ENCODE assay signal across 23 cellular contexts in genomic region chr1:110538082-110538481, GRCh38. TPM values are rescaled to one million over a fixed set of nuclear protein-coding genes. Genes with fewer than 3 reads are reported as not detected.
A peak's percentile ranks its signal among the peaks of the same experiment; 100 is the strongest.
DNase-seq lines count a peak whose midpoint lies in the region; ATAC-seq, FAIRE-seq and TF ChIP-seq lines count a peak whose summit lies in the region.
"Had no signal": no experiment of that assay in that cellular context is flagged by ENCODE, and none has a peak within 500 bp of the region (broad histone marks: within the 10 kb centered on the region; RNA-seq: fewer than 3 reads in every experiment).

No MANE protein-coding gene starts in this region.

- H4K20me1 ChIP-seq in astrocyte (ENCODE audit: insufficient read depth, low read length), result no peaks in the 10 kb centered on the region

- CTCF ChIA-PET in A673 (lab: Charles Lee) (no interaction called here), T-cell (lab: Charles Lee) (no interaction called here)

- H3K27ac Mint-ChIP-seq in astrocyte (ENCODE audit: unreplicated experiment) (peak overlapping the region; percentile 26), T-cell (no peak overlapping the region)
- H3K27ac Mint-ChIP-seq: activated naive CD8-positive, alpha-beta T cell treated with anti-CD3 and anti-CD28 coated beads for 36 hours; dendritic cell treated with granulocyte-macrophage colony-stimulating factor and Interleukin-4, amounts not matched to agents 40 ng/mL and 50 ng/mL, for 4 days; IgD-negative memory B cell; stimulated activated naive B cell treated with anti-CD40 and anti-IgM and Interleukin-4, amounts not matched to agents 10 μg/mL and 1 μg/mL and 100 μg/mL, for 72 hours had no signal

- POLR2A ChIA-PET in A673 (lab: Charles Lee; ENCODE audit: low non-redundant PET) (no interaction called here), T-cell (lab: Charles Lee) (no interaction called here)

- intact Hi-C loops in A673 (cut with micrococcal nuclease; ENCODE audit: unreplicated experiment), result no loop called here
- intact Hi-C loops in sciatic nerve (cut with DNase I), result no loop called here

- H3K27ac ChIP-seq in A673 (ENCODE audit: low read depth, low read length, poor library complexity, severe bottlenecking) (no peak overlapping the region), astrocyte (ENCODE audit: low read depth, low read length) (no peak overlapping the region)
- H3K27ac ChIP-seq: A549; BLaER1 treated with 17β-estradiol and CSF1 and Interleukin-3, amounts not matched to agents 10 nM and 100 nM; breast epithelium had no signal

- H3K27me3 ChIP-seq in A673 (replicated peaks; ENCODE audit: insufficient read depth, low read depth, low read length, poor library complexity) (no peaks in the 10 kb centered on the region), astrocyte (ENCODE audit: insufficient read depth, low read length) (peaks cover 4% of the 10 kb centered on the region)
- H3K27me3 ChIP-seq: BLaER1 treated with 17β-estradiol and CSF1 and Interleukin-3, amounts not matched to agents 10 nM and 100 nM had no signal

- no TSS peak for BruUV-seq in A673 (replicated peaks; lab: Mats Ljungman, UMichigan)

- TF ChIP-seq CTCF in A673 (conservative IDR thresholded peaks at IDR 0.05; ENCODE audit: low read depth, low read length), result peak; percentile 45
- TF ChIP-seq CTCF in astrocyte (IDR thresholded peaks at IDR 0.05; ENCODE audit: insufficient read depth, low read depth, low read length), result no peak

- H3K9me3 ChIP-seq in A673 (ENCODE audit: low read depth, low read length, poor library complexity, severe bottlenecking) (no peaks in the 10 kb centered on the region), astrocyte (ENCODE audit: insufficient read depth, low read depth, low read length) (no peaks in the 10 kb centered on the region)
- H3K9me3 ChIP-seq: A549; BLaER1 treated with 17β-estradiol and CSF1 and Interleukin-3, amounts not matched to agents 10 nM and 100 nM; breast epithelium had no signal

- no peak for ATAC-seq in sciatic nerve
- ATAC-seq in T-cell (replicated peaks in 1 of 4), result no peak
- ATAC-seq: A549; stimulated activated naive B cell treated with anti-CD40 and anti-IgM and Interleukin-4, amounts not matched to agents 10 μg/mL and 1 μg/mL and 100 μg/mL, for 72 hours had no signal

- FAIRE-seq in astrocyte (lab: Jason Lieb, UNC), result no peak
- FAIRE-seq: A549, G401.6 had no signal

- H3K4me3 ChIP-seq in A673 (ENCODE audit: low read depth, low read length, poor library complexity, severe bottlenecking) (no peak overlapping the region), astrocyte (ENCODE audit: insufficient read depth, low read depth, low read length) (no peak overlapping the region)
- H3K4me3 ChIP-seq: A549; BLaER1 treated with 17β-estradiol and CSF1 and Interleukin-3, amounts not matched to agents 10 nM and 100 nM; breast epithelium; lung had no signal

- H3K36me3 ChIP-seq in A673 (ENCODE audit: insufficient read depth, low read length, poor library complexity, severe bottlenecking) (no peaks in the 10 kb centered on the region), astrocyte (ENCODE audit: insufficient read depth, low read length) (no peaks in the 10 kb centered on the region)
- H3K36me3 ChIP-seq: BLaER1 treated with 17β-estradiol and CSF1 and Interleukin-3, amounts not matched to agents 10 nM and 100 nM; breast epithelium had no signal

- H3K9me3 Mint-ChIP-seq in astrocyte (ENCODE audit: unreplicated experiment) (no peaks in the 10 kb centered on the region), T-cell (no peaks in the 10 kb centered on the region)
- H3K9me3 Mint-ChIP-seq: activated naive CD8-positive, alpha-beta T cell treated with anti-CD3 and anti-CD28 coated beads for 36 hours; dendritic cell treated with granulocyte-macrophage colony-stimulating factor and Interleukin-4, amounts not matched to agents 40 ng/mL and 50 ng/mL, for 4 days; IgD-negative memory B cell; stimulated activated naive B cell treated with anti-CD40 and anti-IgM and Interleukin-4, amounts not matched to agents 10 μg/mL and 1 μg/mL and 100 μg/mL, for 72 hours had no signal

- no peak overlapping the region for H3K9ac ChIP-seq in astrocyte (ENCODE audit: low read length)
- H3K9ac ChIP-seq: BLaER1 treated with 17β-estradiol and CSF1 and Interleukin-3, amounts not matched to agents 10 nM and 100 nM had no signal

- H3K36me3 Mint-ChIP-seq in astrocyte (ENCODE audit: low read depth, unreplicated experiment) (no peaks in the 10 kb centered on the region), T-cell (no peaks in the 10 kb centered on the region)
- H3K36me3 Mint-ChIP-seq: activated naive CD8-positive, alpha-beta T cell treated with anti-CD3 and anti-CD28 coated beads for 36 hours; IgD-negative memory B cell; stimulated activated naive B cell treated with anti-CD40 and anti-IgM and Interleukin-4, amounts not matched to agents 10 μg/mL and 1 μg/mL and 100 μg/mL, for 72 hours had no signal

- H3K4me1 ChIP-seq in A673 (ENCODE audit: insufficient read depth, low read length, poor library complexity, severe bottlenecking) (peaks cover 9% of the 10 kb centered on the region), astrocyte (ENCODE audit: insufficient read depth, low read length) (no peaks in the 10 kb centered on the region)
- H3K4me1 ChIP-seq: A549; BLaER1 treated with 17β-estradiol and CSF1 and Interleukin-3, amounts not matched to agents 10 nM and 100 nM; breast epithelium had no signal

- H3K4me3 Mint-ChIP-seq in astrocyte (ENCODE audit: unreplicated experiment), result no peak overlapping the region
- H3K4me3 Mint-ChIP-seq in T-cell, result no peak overlapping the region
- H3K4me3 Mint-ChIP-seq: activated naive CD8-positive, alpha-beta T cell treated with anti-CD3 and anti-CD28 coated beads for 36 hours; dendritic cell treated with granulocyte-macrophage colony-stimulating factor and Interleukin-4, amounts not matched to agents 40 ng/mL and 50 ng/mL, for 4 days; IgD-negative memory B cell; stimulated activated naive B cell treated with anti-CD40 and anti-IgM and Interleukin-4, amounts not matched to agents 10 μg/mL and 1 μg/mL and 100 μg/mL, for 72 hours had no signal

- H2AFZ ChIP-seq in astrocyte (ENCODE audit: low read depth, low read length), result no peak overlapping the region

- H3K4me1 Mint-ChIP-seq in astrocyte (ENCODE audit: low read depth, unreplicated experiment) (peaks cover 3% of the 10 kb centered on the region), T-cell (no peaks in the 10 kb centered on the region)
- H3K4me1 Mint-ChIP-seq: activated naive CD8-positive, alpha-beta T cell treated with anti-CD3 and anti-CD28 coated beads for 36 hours; IgD-negative memory B cell; stimulated activated naive B cell treated with anti-CD40 and anti-IgM and Interleukin-4, amounts not matched to agents 10 μg/mL and 1 μg/mL and 100 μg/mL, for 72 hours had no signal

- no peak overlapping the region for H3K4me2 ChIP-seq in astrocyte (ENCODE audit: low read length)
- H3K4me2 ChIP-seq: A549; BLaER1 treated with 17β-estradiol and CSF1 and Interleukin-3, amounts not matched to agents 10 nM and 100 nM had no signal

- no peaks in the 10 kb centered on the region for H3K79me2 ChIP-seq in astrocyte (ENCODE audit: insufficient read depth, low read length)

- DNase-seq in A673 (ENCODE audit: low spot score), result peak; percentile 61
- peak; percentile 95 for DNase-seq in NCI-H1694 treated with DMSO at 0.1 percent for 48 hours (lab: John Stamatoyannopoulos, UW)
- no peak for DNase-seq in astrocyte (ENCODE audit: low read depth)
- peak; percentile 66 to 73 for DNase-seq in hippocampal formation (lab: John Stamatoyannopoulos, UW)
- no peak for DNase-seq in sciatic nerve (ENCODE audit: low spot score)
- DNase-seq in AG08395 (ENCODE audit: low spot score), result no peak
- no peak for DNase-seq in T-cell
- DNase-seq in SKM-1 (lab: John Stamatoyannopoulos, UW; ENCODE audit: unreplicated experiment), result no peak
- DNase-seq: activated naive CD8-positive, alpha-beta T cell treated with anti-CD3 and anti-CD28 coated beads for 36 hours; NCI-H1436; NCI-H510A treated with DMSO at 0.1 percent for 48 hours; stimulated activated naive B cell treated with anti-CD40 and anti-IgM and Interleukin-4, amounts not matched to agents 10 μg/mL and 1 μg/mL and 100 μg/mL, for 72 hours had no signal

- peaks cover 42% of the 10 kb centered on the region for H3K27me3 Mint-ChIP-seq in astrocyte (ENCODE audit: low read depth, unreplicated experiment)
- peaks cover 4 to 8% of the 10 kb centered on the region in 2 donors for H3K27me3 Mint-ChIP-seq in T-cell
- H3K27me3 Mint-ChIP-seq: activated naive CD8-positive, alpha-beta T cell treated with anti-CD3 and anti-CD28 coated beads for 36 hours had no signal

RNA-seq across cellular contexts. Expression of gene KCNA10, which starts 19.1 kb away (rescaled TPM):
- total RNA-seq in A673 (2021) (not detected in 2 replicates), astrocyte (not detected in 2 replicates), sciatic nerve (not detected), T-cell (not detected)
- total RNA-seq: activated CD8-positive, alpha-beta memory T cell treated with anti-CD3 and anti-CD28 coated beads for 36 hours; activated naive CD8-positive, alpha-beta T cell treated with anti-CD3 and anti-CD28 coated beads for 36 hours; breast epithelium; kidney epithelial cell; lung; MCF 10A; osteoblast had no signal

Comparison
In these comparisons a context has a peak if more than half of its experiments do, and no peak if none do; other contexts are left out.
1. DNase-seq: peak in A673 (single experiment), NCI-H1694 treated with DMSO at 0.1 percent for 48 hours (single experiment) and hippocampal formation (2 of 2); none in astrocyte (single experiment), sciatic nerve (single experiment), AG08395 (single experiment), T-cell (0 of 34) and SKM-1 (single experiment).